ENCODE assay signal across 1 cellular context in genomic region chr17:28646039-28646754, GRCh38.
A peak's percentile ranks its signal among the peaks of the same experiment; 100 is the strongest.
TF ChIP-seq lines count a peak whose summit lies in the region.

No MANE protein-coding gene starts in this region.

TF ChIP-seq in K562, 482 proteins besides CTCF, POLR2A, EP300 and RAD21 (continued from another document):
- TF ChIP-seq HCFC1 (IDR thresholded peaks at IDR 0.05; ENCODE audit: low read depth, low read length) (no peak), HNRNPUL1 (IDR thresholded peaks at IDR 0.05; ENCODE audit: low read length) (no peak), GTF2E2 (tag; IDR thresholded peaks at IDR 0.05) (peak; percentile 48; the same call in 1 of the 2 replicates), ZNF354B (CRISPR knock-in tag; IDR thresholded peaks at IDR 0.05) (0 out of 2 replicates have a peak, but pooled peaks have one; percentile 37), SLC30A9 (CRISPR knock-in tag; IDR thresholded peaks at IDR 0.05) (no peak), ZNF589 (CRISPR knock-in tag; IDR thresholded peaks at IDR 0.05; ENCODE audit: low read depth) (peak; percentile 94), SPI1 (IDR thresholded peaks at IDR 0.05; ENCODE audit: borderline replicate concordance, low read depth, low read length) (no peak), ATF7 (IDR thresholded peaks at IDR 0.05) (peak; percentile 76; the same call in 1 of the 2 replicates), RREB1 (CRISPR knock-in tag; IDR thresholded peaks at IDR 0.05) (no peak), POLR2B (IDR thresholded peaks at IDR 0.05; ENCODE audit: low read depth, partially characterized antibody) (peak; percentile 35), MGA (IDR thresholded peaks at IDR 0.05) (0 out of 2 replicates have a peak, but pooled peaks have one; percentile 12), HNRNPLL (IDR thresholded peaks at IDR 0.05; ENCODE audit: low read depth, low read length, poor library complexity, severe bottlenecking) (no peak), JUND (IDR thresholded peaks at IDR 0.05; ENCODE audit: borderline replicate concordance, low read depth, low read length) (peak; percentile 67), JUND (tag; IDR thresholded peaks at IDR 0.05; ENCODE audit: borderline replicate concordance, low read depth, low read length) (peak; percentile 5; the same call in 1 of the 3 replicates), RNF219 (CRISPR knock-in tag; IDR thresholded peaks at IDR 0.05) (no peak), FOSL1 (tag; conservative IDR thresholded peaks at IDR 0.05) (no peak), CSDE1 (IDR thresholded peaks at IDR 0.05) (no peak), HMGXB4 (CRISPR knock-in tag; IDR thresholded peaks at IDR 0.05) (no peak), NR2F6 (CRISPR knock-in tag; IDR thresholded peaks at IDR 0.05) (no peak), PHF20 (IDR thresholded peaks at IDR 0.05; ENCODE audit: partially characterized antibody) (no peak), PYGO2 (tag; IDR thresholded peaks at IDR 0.05) (no peak; the same call in 1 of the 2 replicates), SNRNP70 (optimal IDR thresholded peaks at IDR 0.05; ENCODE audit: low read depth, low read length) (no peak)
TF ChIP-seq in K562: peak in this region for 102.
